20 cellular contexts compared by ENCODE assay signal in genomic region chr5:154826-155225, GRCh38. TPM values are rescaled to one million over a fixed set of nuclear protein-coding genes. Genes with fewer than 3 reads are reported as not detected.
A peak's percentile ranks its signal among the peaks of the same experiment; 100 is the strongest.
DNase-seq lines count a peak whose midpoint lies in the region; TF ChIP-seq lines count a peak whose summit lies in the region.
"Had no signal": no experiment of that assay in that cellular context is flagged by ENCODE, and none has a peak within 500 bp of the region (broad histone marks: within the 10 kb centered on the region; RNA-seq: fewer than 3 reads in every experiment).

No MANE protein-coding gene starts in this region.

- H3K4me3 ChIP-seq in vagina (no peak overlapping the region), foreskin fibroblast (ENCODE audit: low read depth in 1 of 2, low read length in 2 of 2) (no peak overlapping the region)
- H3K4me3 ChIP-seq: GM12878, K562 had no signal

- no peaks in the 10 kb centered on the region for H3K4me1 ChIP-seq in vagina

- TF ChIP-seq CTCF in brain (conservative IDR thresholded peaks at IDR 0.05) (no peak), vagina (IDR thresholded peaks at IDR 0.05) (no peak), foreskin fibroblast (IDR thresholded peaks at IDR 0.05; ENCODE audit: low read depth, low read length) (no peak)

- peaks cover 0 to 2% (median 0%) of the 10 kb centered on the region in 5 experiments for H3K9me3 Mint-ChIP-seq in brain

- H3K27me3 Mint-ChIP-seq in brain = peaks cover 2% of the 10 kb centered on the region

- TF ChIP-seq POLR2A in vagina (IDR thresholded peaks at IDR 0.05) = no peak

- no peaks in the 10 kb centered on the region for H3K9me3 ChIP-seq in vagina

- peaks cover 16% of the 10 kb centered on the region for H3K36me3 Mint-ChIP-seq in brain

- H3K27ac Mint-ChIP-seq in brain = peak overlapping the region in 3 of 5 experiments; percentile 3 to 66 (median 15)

- no peaks in the 10 kb centered on the region for H3K36me3 ChIP-seq in vagina

- DNase-seq in activated effector memory CD4-positive, alpha-beta T cell treated with anti-CD3 and anti-CD28 coated beads, Interleukin-2, amount 50 U/mL, for 16 hours = peak; percentile 27
- DNase-seq in activated effector memory CD4-positive, alpha-beta T cell treated with Interleukin-2 at 50 U/mL for 16 hours = no peak
- DNase-seq in myocyte (ENCODE audit: low read depth) (peak; percentile 72), vagina (ENCODE audit: extremely low spot score in 2 of 2) (peak; percentile 67 to 71), foreskin fibroblast (no peak), NCI-H82 treated with DMSO at 0.1 percent for 48 hours (lab: John Stamatoyannopoulos, UW; ENCODE audit: unreplicated experiment) (no peak), NOMO-1 (lab: John Stamatoyannopoulos, UW; ENCODE audit: unreplicated experiment in 2 of 2) (no peak)
- DNase-seq: NCI-H1092; NCI-H1694; NCI-H2107; NCI-H226; NCI-H526 treated with DMSO at 0.1 percent for 48 hours; NK-92 treated with Interleukin-12 subunit alpha and Interleukin-12 subunit beta, amount 100 ng/mL, for 24 hours; PC-3 had no signal

- H3K4me1 Mint-ChIP-seq in brain = peaks cover 15% of the 10 kb centered on the region

- intact Hi-C loops in vagina (cut with DNase I) = no loop called here

- no peaks in the 10 kb centered on the region for H3K27me3 ChIP-seq in vagina

- no peak overlapping the region for H3K27ac ChIP-seq in vagina
- H3K27ac ChIP-seq: C4-2B had no signal

- H3K4me3 Mint-ChIP-seq in brain = no peak overlapping the region

RNA-seq across cellular contexts. Expression of gene LRRC14B, which starts 36.5 kb away (rescaled TPM):
- polyA plus RNA-seq in brain (ENCODE audit: insufficient read depth, low read depth, low replicate concordance) = 0.68 TPM
- total RNA-seq in myocyte (11.2 and 21.9 TPM in 2 replicates), vagina (not detected)
- polyA plus RNA-seq in myocyte (2012) = 1.6 TPM
- total RNA-seq: A172, K562, M059J, PC-3 had no signal
- polyA plus RNA-seq: K562 had no signal

Comparison
In these comparisons a context has a peak if more than half of its experiments do, and no peak if none do; other contexts are left out.
1. DNase-seq: peak in activated effector memory CD4-positive, alpha-beta T cell treated with anti-CD3 and anti-CD28 coated beads, Interleukin-2, amount 50 U/mL, for 16 hours (single experiment), myocyte (single experiment) and vagina (2 of 2); none in activated effector memory CD4-positive, alpha-beta T cell treated with Interleukin-2 at 50 U/mL for 16 hours (single experiment), foreskin fibroblast (0 of 2), NCI-H82 treated with DMSO at 0.1 percent for 48 hours (single experiment) and NOMO-1 (0 of 2).
2. RNA of gene LRRC14B, which starts 36.5 kb away (total RNA-seq): 11.2 to 21.9 TPM in myocyte; not detected in vagina (single experiment); every median in the first group is over 10 times any median in the second.